Comparison of ENCODE assay signal across 3 cellular contexts in genomic region chr12:5341086-5341485, GRCh38.
DNase-seq lines count a peak whose midpoint lies in the region; ATAC-seq, FAIRE-seq and TF ChIP-seq lines count a peak whose summit lies in the region.
"Not testable (repeated sequence)": the region's sequence is repeated elsewhere in the genome, so short reads cannot be mapped to it uniquely, and the experiment has no call there.

No MANE protein-coding gene starts in this region.

- H3K27me3 Mint-ChIP-seq in activated CD4-positive, alpha-beta T cell treated with anti-CD3 and anti-CD28 coated beads, Interleukin-2, amount 10 ng/mL, durations not matched to agents 24 days and 14 days: not testable (repeated sequence)

- not testable (repeated sequence) for H2AFZ ChIP-seq in K562 (ENCODE audit: low read depth, low read length)

- H3K4me2 ChIP-seq in K562 (ENCODE audit: insufficient read depth, low read length): not testable (repeated sequence)

- H3K27me3 ChIP-seq in K562 (ENCODE audit: control insufficient read depth in 2 of 2, insufficient read depth in 2 of 2, low read length in 2 of 2): not testable (repeated sequence)

- H3K27ac Mint-ChIP-seq in activated CD4-positive, alpha-beta T cell treated with anti-CD3 and anti-CD28 coated beads, Interleukin-2, amount 10 ng/mL, durations not matched to agents 24 days and 14 days: not testable (repeated sequence)

- H3K27ac ChIP-seq in HEK293 (ENCODE audit: extremely low read depth, low read depth, low read length); K562 (ENCODE audit: extremely low read depth, low read depth, low read length): not testable (repeated sequence)

- intact Hi-C loops in activated CD4-positive, alpha-beta T cell treated with anti-CD3 and anti-CD28 coated beads, Interleukin-2, amount 10 ng/mL, durations not matched to agents 24 days and 14 days (cut with micrococcal nuclease); K562 (cut with micrococcal nuclease): not testable (repeated sequence)

- not testable (repeated sequence) for TF ChIP-seq CTCF in HEK293 (tag by site-specific recombination; IDR thresholded peaks at IDR 0.05); K562 (IDR thresholded peaks at IDR 0.05 in 2 of 3, conservative IDR thresholded peaks at IDR 0.05 in 1 of 3; ENCODE audit: insufficient read depth in 2 of 3, low read depth in 1 of 3, low read length in 3 of 3)

- BruUV-seq in K562 (replicated peaks; lab: Mats Ljungman, UMichigan): not testable (repeated sequence)

- peak; percentile 4 for DNase-seq in activated CD4-positive, alpha-beta T cell treated with anti-CD3 and anti-CD28 coated beads, Interleukin-2, amount 10 ng/mL, durations not matched to agents 24 days and 14 days
- not testable (repeated sequence) for DNase-seq in K562 (ENCODE audit: extremely low read depth in 1 of 4, low spot score in 3 of 4)

- H3K79me2 ChIP-seq in K562 (ENCODE audit: control insufficient read depth, insufficient read depth, low read length): not testable (repeated sequence)

- not testable (repeated sequence) for H3K36me3 Mint-ChIP-seq in activated CD4-positive, alpha-beta T cell treated with anti-CD3 and anti-CD28 coated beads, Interleukin-2, amount 10 ng/mL, durations not matched to agents 24 days and 14 days (ENCODE audit: low read depth)

- not testable (repeated sequence) for ATAC-seq in K562

- H3K9ac ChIP-seq in K562 (ENCODE audit: insufficient read depth in 1 of 2, low read depth in 2 of 2, low read length in 2 of 2): not testable (repeated sequence)

- not testable (repeated sequence) for H3K36me3 ChIP-seq in HEK293 (ENCODE audit: control insufficient read depth in 2 of 2, insufficient read depth in 1 of 2, low read length in 2 of 2); K562 (ENCODE audit: control insufficient read depth, insufficient read depth, low read length)

- H3K4me3 ChIP-seq in HEK293 (ENCODE audit: low read depth, low read length); K562: not testable (repeated sequence)

- CTCF ChIA-PET in HEK293 (lab: Yijun Ruan, JAX): interaction anchor here (0.6 kb wide), 1 partner anchor 386 kb away, joined by 3 read pairs; no protein-coding TSS in a partner anchor
- CTCF ChIA-PET in K562 (lab: Yijun Ruan, JAX; ENCODE audit: low intra/inter-chr PET ratio): not testable (repeated sequence)

- H3K4me1 ChIP-seq in HEK293 (ENCODE audit: control insufficient read depth, insufficient read depth, low read length); K562 (replicated peaks in 1 of 2; ENCODE audit: control insufficient read depth in 2 of 2, insufficient read depth in 2 of 2, low read length in 2 of 2): not testable (repeated sequence)

- H3K9me3 Mint-ChIP-seq in activated CD4-positive, alpha-beta T cell treated with anti-CD3 and anti-CD28 coated beads, Interleukin-2, amount 10 ng/mL, durations not matched to agents 24 days and 14 days: not testable (repeated sequence)

- H3K9me1 ChIP-seq in K562 (ENCODE audit: control insufficient read depth, insufficient read depth, low read length): not testable (repeated sequence)

- POLR2A ChIA-PET in HEK293 (lab: Yijun Ruan, JAX); K562 (lab: Yijun Ruan, JAX): not testable (repeated sequence)

- H4K20me1 ChIP-seq in K562 (replicated peaks; ENCODE audit: control insufficient read depth, insufficient read depth, low read length): not testable (repeated sequence)

- not testable (repeated sequence) for TF ChIP-seq EP300 in K562 (IDR thresholded peaks at IDR 0.05; ENCODE audit: low read length)

- FAIRE-seq in K562 (lab: Jason Lieb, UNC): not testable (repeated sequence)

- not testable (repeated sequence) for TF ChIP-seq POLR2A in K562 (conservative IDR thresholded peaks at IDR 0.05)

- not testable (repeated sequence) for TF ChIP-seq RAD21 in K562 (CRISPR knock-in tag; conservative IDR thresholded peaks at IDR 0.05 in 1 of 2, IDR thresholded peaks at IDR 0.05 in 1 of 2)

- H3K9me3 ChIP-seq in HEK293 (ENCODE audit: control insufficient read depth, insufficient read depth, low read depth, low read length); K562 (replicated peaks; ENCODE audit: control insufficient read depth, insufficient read depth, low read depth, low read length): not testable (repeated sequence)

- not testable (repeated sequence) for H3K4me3 Mint-ChIP-seq in activated CD4-positive, alpha-beta T cell treated with anti-CD3 and anti-CD28 coated beads, Interleukin-2, amount 10 ng/mL, durations not matched to agents 24 days and 14 days

- H3K4me1 Mint-ChIP-seq in activated CD4-positive, alpha-beta T cell treated with anti-CD3 and anti-CD28 coated beads, Interleukin-2, amount 10 ng/mL, durations not matched to agents 24 days and 14 days: not testable (repeated sequence)

- WGBS in K562 (ENCODE audit: insufficient coverage, low coverage, missing lambda C conversion rate): no CpG with 5 or more reads among the region's 2 CpGs

- in situ Hi-C loops in K562 (cut with MboI): not testable (repeated sequence)

TF ChIP-seq in HEK293, 187 proteins besides CTCF, POLR2A, EP300 and RAD21:
- peak; percentile 82 for TF ChIP-seq ZNF146 (tag by site-specific recombination; IDR thresholded peaks at IDR 0.05)
- TF ChIP-seq ZNF280D (tag by site-specific recombination; IDR thresholded peaks at IDR 0.05): peak; percentile 72; the same call in 1 of the 2 replicates

TF ChIP-seq in K562, 482 proteins besides CTCF, POLR2A, EP300 and RAD21:
- TF ChIP-seq ZNF146 (CRISPR knock-in tag; IDR thresholded peaks at IDR 0.05; ENCODE audit: unreplicated experiment): peak; percentile 21
